In genomic region chr16:19005561-19006445, GRCh38 we compare ENCODE assay signal across 9 cellular contexts. TPM values are rescaled to one million over a fixed set of nuclear protein-coding genes. Genes with fewer than 3 reads are reported as not detected.
DNase-seq lines count a peak whose midpoint lies in the region; ATAC-seq and TF ChIP-seq lines count a peak whose summit lies in the region.
"Had no signal": no experiment of that assay in that cellular context is flagged by ENCODE, and none has a peak within 500 bp of the region (broad histone marks: within the 10 kb centered on the region; RNA-seq: fewer than 3 reads in every experiment).

No MANE protein-coding gene starts in this region.

- H3K36me3 ChIP-seq in GM23338 (ENCODE audit: insufficient read depth): no peaks in the 10 kb centered on the region
- no peaks in the 10 kb centered on the region for H3K36me3 ChIP-seq in prostate gland
- no peaks in the 10 kb centered on the region for H3K36me3 ChIP-seq in CD8-positive, alpha-beta T cell (ENCODE audit: insufficient read depth, low read length)

- H3K4me3 ChIP-seq in GM23338 (no peak overlapping the region), prostate gland (no peak overlapping the region)
- no peak overlapping the region for H3K4me3 ChIP-seq in CD8-positive, alpha-beta T cell (ENCODE audit: low read depth, low read length)

- POLR2A ChIA-PET in CD8-positive, alpha-beta T cell (lab: Charles Lee): no interaction called here

- H3K4me3 Mint-ChIP-seq in GM23338: no peak overlapping the region
- no peak overlapping the region for H3K4me3 Mint-ChIP-seq in CD8-positive, alpha-beta T cell

- WGBS in prostate gland: 69% methylated on average over 16 of the region's 16 CpGs

- no peak for TF ChIP-seq CTCF in GM23338 (conservative IDR thresholded peaks at IDR 0.05; ENCODE audit: low read depth in 2 of 2)
- TF ChIP-seq CTCF in prostate gland (IDR thresholded peaks at IDR 0.05): no peak
- TF ChIP-seq CTCF in CD8-positive, alpha-beta T cell (IDR thresholded peaks at IDR 0.05): no peak

- H3K27me3 ChIP-seq in GM23338 (ENCODE audit: insufficient read depth) (no peaks in the 10 kb centered on the region), prostate gland (replicated peaks; ENCODE audit: insufficient read depth) (no peaks in the 10 kb centered on the region)
- H3K27me3 ChIP-seq in CD8-positive, alpha-beta T cell (ENCODE audit: insufficient read depth, low read length): no peaks in the 10 kb centered on the region

- TF ChIP-seq POLR2A in prostate gland (IDR thresholded peaks at IDR 0.05): no peak

- H3K9me2 ChIP-seq in GM23338 (ENCODE audit: insufficient read depth): no peaks in the 10 kb centered on the region

- H3K4me1 ChIP-seq in GM23338 (ENCODE audit: insufficient read depth): 0 out of 2 replicates have a peak, but pooled peaks cover 6% of the 10 kb centered on the region
- no peaks in the 10 kb centered on the region for H3K4me1 ChIP-seq in prostate gland (replicated peaks)
- no peaks in the 10 kb centered on the region for H3K4me1 ChIP-seq in CD8-positive, alpha-beta T cell (ENCODE audit: insufficient read depth, low read length)

- H3K27me3 Mint-ChIP-seq in GM23338 (ENCODE audit: insufficient read depth, low read depth, poor library complexity): peaks cover 10% of the 10 kb centered on the region
- no peaks in the 10 kb centered on the region for H3K27me3 Mint-ChIP-seq in CD8-positive, alpha-beta T cell (ENCODE audit: low read depth)

- peak overlapping the region; percentile 54; the same call in 1 of the 2 replicates for H3K4me2 ChIP-seq in GM23338

- CTCF ChIA-PET in CD8-positive, alpha-beta T cell (lab: Charles Lee): no interaction called here

- peaks cover 15% of the 10 kb centered on the region; the same call in 2 of the 3 replicates for H3K36me3 Mint-ChIP-seq in GM23338 (ENCODE audit: low read depth)
- H3K36me3 Mint-ChIP-seq in CD8-positive, alpha-beta T cell: no peaks in the 10 kb centered on the region

- H4K20me1 ChIP-seq in GM23338 (replicated peaks; ENCODE audit: insufficient read depth): no peaks in the 10 kb centered on the region

- 0 out of 2 replicates have a peak, but pooled peaks cover under 1% of the 10 kb centered on the region for H3F3A ChIP-seq in GM23338 (replicated peaks; ENCODE audit: low read depth)

- ATAC-seq in GM23338 (peak; percentile 95), HG02938 (IDR thresholded peaks at IDR 0.05; ENCODE audit: unreplicated experiment) (no peak)
- no peak for ATAC-seq in CD8-positive, alpha-beta T cell

- no peaks in the 10 kb centered on the region for H3K9me3 ChIP-seq in prostate gland
- H3K9me3 ChIP-seq in CD8-positive, alpha-beta T cell (ENCODE audit: low read length): no peaks in the 10 kb centered on the region

- H3K27ac Mint-ChIP-seq in GM23338: peak overlapping the region; percentile 90
- no peak overlapping the region for H3K27ac Mint-ChIP-seq in CD8-positive, alpha-beta T cell

- DNase-seq in GM23338 (ENCODE audit: low spot score) (peak; percentile 61), SW480 (ENCODE audit: low spot score) (peak; percentile 99), globus pallidus (ENCODE audit: low spot score) (peak; percentile 98), putamen (ENCODE audit: low spot score) (peak; percentile 95), prostate gland (ENCODE audit: low spot score) (no peak)
- DNase-seq in activated CD4-positive, CD25-positive, alpha-beta regulatory T cell (lab: John Stamatoyannopoulos, UW): no peak
- no peak for DNase-seq in CD8-positive, alpha-beta T cell
- DNase-seq: activated gamma-delta T cell had no signal

- intact Hi-C loops in prostate gland (cut with DNase I): no loop called here
- intact Hi-C loops in CD8-positive, alpha-beta T cell (cut with DNase I, micrococcal nuclease): no loop called here

- peak overlapping the region; percentile 49; the same call in 1 of the 2 replicates for H2AFZ ChIP-seq in GM23338

- H3K27ac ChIP-seq in GM23338 (ENCODE audit: low read depth) (peak overlapping the region; percentile 52; the same call in 1 of the 2 replicates), prostate gland (no peak overlapping the region)
- H3K27ac ChIP-seq in CD8-positive, alpha-beta T cell (ENCODE audit: low read depth, low read length): no peak overlapping the region

- H3K4me1 Mint-ChIP-seq in GM23338: peaks cover 12% of the 10 kb centered on the region
- H3K4me1 Mint-ChIP-seq in CD8-positive, alpha-beta T cell (ENCODE audit: low read depth): no peaks in the 10 kb centered on the region

- H3K9me3 Mint-ChIP-seq in GM23338: peaks cover 8% of the 10 kb centered on the region; the same call in 2 of the 3 replicates
- H3K9me3 Mint-ChIP-seq in CD8-positive, alpha-beta T cell: peaks cover 3% of the 10 kb centered on the region

- no peaks in the 10 kb centered on the region for H3K79me2 ChIP-seq in GM23338 (replicated peaks; ENCODE audit: insufficient read depth)

TF ChIP-seq in GM23338, 12 proteins besides CTCF, POLR2A, EP300 and RAD21:
- TF ChIP-seq NANOG (IDR thresholded peaks at IDR 0.05; ENCODE audit: borderline replicate concordance): no peak
- TF ChIP-seq REST (IDR thresholded peaks at IDR 0.05; ENCODE audit: unreplicated experiment): no peak
- no peak for TF ChIP-seq EZH2phosphoT487 (IDR thresholded peaks at IDR 0.05; ENCODE audit: unreplicated experiment)
- TF ChIP-seq JUNB (IDR thresholded peaks at IDR 0.05; ENCODE audit: unreplicated experiment): no peak
- TF ChIP-seq ZNF114 (CRISPR knock-in tag; IDR thresholded peaks at IDR 0.05): no peak
- no peak for TF ChIP-seq EZH2 (IDR thresholded peaks at IDR 0.05; ENCODE audit: low read depth, unreplicated experiment)
- TF ChIP-seq ZNF331 (CRISPR knock-in tag; IDR thresholded peaks at IDR 0.05; ENCODE audit: low read depth): no peak
- no peak for TF ChIP-seq ETS1 (IDR thresholded peaks at IDR 0.05)
- no peak for TF ChIP-seq POLR2AphosphoS5 (IDR thresholded peaks at IDR 0.05; ENCODE audit: low read depth)

RNA-seq across cellular contexts. Expression of gene TMC7, which starts 22.1 kb away (rescaled TPM):
- total RNA-seq in GM23338 (2014; rRNA removed; shearing (Covaris generic)): 2.4 TPM in 2 replicates
- polyA plus RNA-seq in GM23338 (2016; fragmentation: Nextera tagmentation; extraction: Ambion mirVana): 0.75 and 1.7 TPM in 2 replicates
- 1 to 10 TPM; 1.6 to 2.9 TPM for total RNA-seq in prostate gland
- not detected for total RNA-seq in CD8-positive, alpha-beta T cell

Comparison
In these comparisons a context has a peak if more than half of its experiments do, and no peak if none do; other contexts are left out.
1. DNase-seq: peak in GM23338 (single experiment), SW480 (single experiment), globus pallidus (single experiment) and putamen (single experiment); none in activated CD4-positive, CD25-positive, alpha-beta regulatory T cell (0 of 4), prostate gland (single experiment) and CD8-positive, alpha-beta T cell (0 of 7).